Comparison of ENCODE assay signal across 8 cellular contexts in genomic region chr11:22244986-22245592, GRCh38. TPM values are rescaled to one million over a fixed set of nuclear protein-coding genes. Genes with fewer than 3 reads are reported as not detected.
DNase-seq lines count a peak whose midpoint lies in the region; TF ChIP-seq lines count a peak whose summit lies in the region.

No MANE protein-coding gene starts in this region.

- H3K4me1 ChIP-seq in A673 (ENCODE audit: insufficient read depth, low read length, poor library complexity, severe bottlenecking): no peaks in the 10 kb centered on the region
- H3K4me1 ChIP-seq in HEK293 (ENCODE audit: control insufficient read depth, insufficient read depth, low read length): no peaks in the 10 kb centered on the region

- H3K27ac ChIP-seq in A673 (ENCODE audit: low read depth, low read length, poor library complexity, severe bottlenecking) (no peak overlapping the region), HEK293 (ENCODE audit: extremely low read depth, low read depth, low read length) (no peak overlapping the region)

- H3K27me3 ChIP-seq in A673 (replicated peaks; ENCODE audit: insufficient read depth, low read depth, low read length, poor library complexity): no peaks in the 10 kb centered on the region

- no TSS peak for BruUV-seq in A673 (replicated peaks; lab: Mats Ljungman, UMichigan)

- intact Hi-C loops in A673 (cut with micrococcal nuclease; ENCODE audit: unreplicated experiment): loop anchor here (5.0 kb wide), 3 partner anchors 53 to 542 kb away; partner anchors contain the start of gene ANO5

- H3K36me3 ChIP-seq in A673 (ENCODE audit: insufficient read depth, low read length, poor library complexity, severe bottlenecking) (no peaks in the 10 kb centered on the region), HEK293 (ENCODE audit: control insufficient read depth in 2 of 2, insufficient read depth in 1 of 2, low read length in 2 of 2) (peaks cover 0 to 3% of the 10 kb centered on the region in 2 experiments; a peak in 1 of 3 replicates)

- TF ChIP-seq CTCF in A673 (conservative IDR thresholded peaks at IDR 0.05; ENCODE audit: low read depth, low read length) (peak; percentile 68), GM12864 (IDR thresholded peaks at IDR 0.05; ENCODE audit: low read depth, low read length, missing control alignments) (peak; percentile 76), HEK293 (tag by site-specific recombination; IDR thresholded peaks at IDR 0.05) (no peak), LNCAP (IDR thresholded peaks at IDR 0.05) (peak; percentile 60), epithelial cell of proximal tubule (conservative IDR thresholded peaks at IDR 0.05; ENCODE audit: low read depth, low read length) (peak; percentile 77)

- CTCF ChIA-PET in A673 (lab: Charles Lee): interaction anchor here (0.6 to 0.9 kb wide), 2 partner anchors 58 to 295 kb away, joined by 3 read pairs; no protein-coding TSS in a partner anchor
- CTCF ChIA-PET in HEK293 (lab: Yijun Ruan, JAX): interaction anchor here (0.8 to 2.0 kb wide), 18 partner anchors 9 to 543 kb away, joined by 3 to 13 read pairs (median 4); no protein-coding TSS in a partner anchor

- no peak overlapping the region for H3K4me3 ChIP-seq in A673 (ENCODE audit: low read depth, low read length, poor library complexity, severe bottlenecking)
- H3K4me3 ChIP-seq in GM12864 (ENCODE audit: low read depth, low read length): no peak overlapping the region
- no peak overlapping the region for H3K4me3 ChIP-seq in HEK293 (ENCODE audit: low read depth, low read length)
- no peak overlapping the region for H3K4me3 ChIP-seq in epithelial cell of proximal tubule (ENCODE audit: low read depth, low read length)

- POLR2A ChIA-PET in A673 (lab: Charles Lee; ENCODE audit: low non-redundant PET) (interaction anchor here (0.7 kb wide), 1 partner anchor 508 kb away, joined by 3 read pairs; no protein-coding TSS in a partner anchor), HEK293 (lab: Yijun Ruan, JAX) (no interaction called here)

- peak; percentile 53 for DNase-seq in A673 (ENCODE audit: low spot score)
- peak; percentile 8 for DNase-seq in GM12864 (ENCODE audit: low read depth)
- peak; percentile 57 for DNase-seq in SW480 (ENCODE audit: low spot score)
- peak; percentile 6 for DNase-seq in epithelial cell of proximal tubule (ENCODE audit: low read depth)
- peak; percentile 14 for DNase-seq in mucosa of gallbladder (ENCODE audit: low spot score)
- DNase-seq in NCI-H524 treated with DMSO at 0.1 percent for 48 hours (lab: John Stamatoyannopoulos, UW): no peak

- no peaks in the 10 kb centered on the region for H3K9me3 ChIP-seq in A673 (ENCODE audit: low read depth, low read length, poor library complexity, severe bottlenecking)
- H3K9me3 ChIP-seq in HEK293 (ENCODE audit: control insufficient read depth, insufficient read depth, low read depth, low read length): no peaks in the 10 kb centered on the region

TF ChIP-seq in HEK293, 187 proteins besides CTCF, POLR2A, EP300 and RAD21:
- no peak for TF ChIP-seq ZNF140 (tag by site-specific recombination; IDR thresholded peaks at IDR 0.05)
- TF ChIP-seq ZNF24 (tag by site-specific recombination; IDR thresholded peaks at IDR 0.05): no peak
- peak; percentile 44 for TF ChIP-seq ZNF654 (tag by site-specific recombination; IDR thresholded peaks at IDR 0.05; ENCODE audit: low read depth)
- TF ChIP-seq RBAK (tag by site-specific recombination; IDR thresholded peaks at IDR 0.05): no peak

RNA-seq across cellular contexts. Expression of gene ANO5, which starts 52.2 kb away (rescaled TPM):
- total RNA-seq in A673 (2021) (3.7 and 3.8 TPM in 2 replicates), epithelial cell of proximal tubule (1.6 and 1.7 TPM in 2 replicates), mucosa of gallbladder (10.4 TPM)
